In genomic region chr22:27648853-27649252, GRCh38 we compare ENCODE assay signal across 1 cellular context.
TF ChIP-seq lines count a peak whose summit lies in the region.

No MANE protein-coding gene starts in this region.

TF ChIP-seq in IMR-90, 13 proteins besides CTCF, POLR2A, EP300 and RAD21 (continued from another document):
- TF ChIP-seq, protein P1, sequence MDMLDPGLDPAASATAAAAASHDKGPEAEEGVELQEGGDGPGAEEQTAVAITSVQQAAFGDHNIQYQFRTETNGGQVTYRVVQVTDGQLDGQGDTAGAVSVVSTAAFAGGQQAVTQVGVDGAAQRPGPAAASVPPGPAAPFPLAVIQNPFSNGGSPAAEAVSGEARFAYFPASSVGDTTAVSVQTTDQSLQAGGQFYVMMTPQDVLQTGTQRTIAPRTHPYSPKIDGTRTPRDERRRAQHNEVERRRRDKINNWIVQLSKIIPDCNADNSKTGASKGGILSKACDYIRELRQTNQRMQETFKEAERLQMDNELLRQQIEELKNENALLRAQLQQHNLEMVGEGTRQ (IDR thresholded peaks at IDR 0.05; ENCODE audit: low read depth, low read length), result no peak
- TF ChIP-seq MXI1 (IDR thresholded peaks at IDR 0.05; ENCODE audit: borderline replicate concordance, low read depth, low read length) (no peak), RFX5 (IDR thresholded peaks at IDR 0.05; ENCODE audit: low read depth, low read length) (no peak), CHD1 (IDR thresholded peaks at IDR 0.05; ENCODE audit: low read depth, low read length) (no peak), FOS (IDR thresholded peaks at IDR 0.05; ENCODE audit: low read depth, low read length) (no peak), CEBPB (IDR thresholded peaks at IDR 0.05; ENCODE audit: low read depth, low read length) (no peak), RCOR1 (IDR thresholded peaks at IDR 0.05; ENCODE audit: insufficient replicate concordance, low read length) (no peak), BHLHE40 (IDR thresholded peaks at IDR 0.05; ENCODE audit: low read depth, low read length) (no peak), SMC3 (IDR thresholded peaks at IDR 0.05; ENCODE audit: low read depth, low read length) (no peak), MAZ (IDR thresholded peaks at IDR 0.05; ENCODE audit: borderline replicate concordance, low read depth, low read length) (no peak), NFE2L2 (IDR thresholded peaks at IDR 0.05; ENCODE audit: low read depth, low read length) (no peak), MAFK (IDR thresholded peaks at IDR 0.05; ENCODE audit: low read depth, low read length) (no peak)
